8 cellular contexts compared by ENCODE assay signal in genomic region chr17:39617446-39618251, GRCh38. TPM values are rescaled to one million over a fixed set of nuclear protein-coding genes. Genes with fewer than 3 reads are reported as not detected.
DNase-seq lines count a peak whose midpoint lies in the region; ATAC-seq, FAIRE-seq and TF ChIP-seq lines count a peak whose summit lies in the region.

No MANE protein-coding gene starts in this region.

- H3K9me3 Mint-ChIP-seq in CD4-positive, alpha-beta memory T cell, result no peaks in the 10 kb centered on the region

- H3K4me1 ChIP-seq in CD4-positive, alpha-beta memory T cell (ENCODE audit: insufficient read depth, low read length), result peaks cover 23% of the 10 kb centered on the region
- peaks cover 0 to 8% (median 0%) of the 10 kb centered on the region in 3 donors for H3K4me1 ChIP-seq in pancreas

- 1 to 2% methylated on average over 43 to 79 of the region's 79 CpGs for WGBS in pancreas, 2 donors

- peak overlapping the region in 1 of 2 donors; percentile 31 for H3K4me3 ChIP-seq in CD4-positive, alpha-beta memory T cell (ENCODE audit: low read length in 2 of 2)
- H3K4me3 ChIP-seq in pancreas, result peak overlapping the region; percentile 39 to 49 (median 44)

- H3K9me3 ChIP-seq in CD4-positive, alpha-beta memory T cell (ENCODE audit: control insufficient read depth in 1 of 2, low read length in 2 of 2), result no peaks in the 10 kb centered on the region
- H3K9me3 ChIP-seq in pancreas, result no peaks in the 10 kb centered on the region

- ATAC-seq in pancreas (peak; percentile 50 to 81 (median 67)), HG03280 (IDR thresholded peaks at IDR 0.05; ENCODE audit: unreplicated experiment) (no peak)

- H3K4me3 Mint-ChIP-seq in CD4-positive, alpha-beta memory T cell, result peak overlapping the region; percentile 76 to 95 (median 86)

- no peak overlapping the region for H3K27ac ChIP-seq in CD4-positive, alpha-beta memory T cell (ENCODE audit: low read depth, low read length)
- peak overlapping the region in 2 of 4 donors; percentile 17 to 52 for H3K27ac ChIP-seq in pancreas

- H3K27me3 Mint-ChIP-seq in CD4-positive, alpha-beta memory T cell, result peaks cover 1 to 22% of the 10 kb centered on the region in 2 donors

- H3K27me3 ChIP-seq in CD4-positive, alpha-beta memory T cell (ENCODE audit: insufficient read depth, low read length), result no peaks in the 10 kb centered on the region
- no peaks in the 10 kb centered on the region for H3K27me3 ChIP-seq in pancreas

- peak; percentile 55 to 69 (median 55) for DNase-seq in CD4-positive, alpha-beta memory T cell
- DNase-seq in HuH-7.5 (ENCODE audit: low spot score) (peak; percentile 53), RKO (ENCODE audit: low spot score) (peak; percentile 76), frontal cortex (ENCODE audit: low spot score in 2 of 2) (peak; percentile 81 to 83), pancreas (peak; percentile 75 to 93 (median 84)), retina (no peak)
- DNase-seq in activated effector memory CD4-positive, alpha-beta T cell treated with anti-CD3 and anti-CD28 coated beads, Interleukin-2, amount 50 U/mL, for 16 hours, result peak; percentile 83

- intact Hi-C loops in CD4-positive, alpha-beta memory T cell (cut with micrococcal nuclease), result no loop called here
- intact Hi-C loops in pancreas (cut with DNase I), result no loop called here

- no peaks in the 10 kb centered on the region for H3K36me3 ChIP-seq in CD4-positive, alpha-beta memory T cell (ENCODE audit: insufficient read depth, low read length)
- H3K36me3 ChIP-seq in pancreas, result no peaks in the 10 kb centered on the region

- CTCF ChIA-PET in CD4-positive, alpha-beta memory T cell (lab: Charles Lee; ENCODE audit: partially characterized antibody), result interaction anchor here (1.0 to 9.5 kb wide), 7 partner anchors 17 to 363 kb away, joined by 3 to 102 read pairs (median 46); partner anchors contain the start of genes PNMT, PSMD3 and STARD3

- peaks cover 7 to 11% (median 8%) of the 10 kb centered on the region in 4 donors for H3K4me1 Mint-ChIP-seq in CD4-positive, alpha-beta memory T cell

- POLR2A ChIA-PET in CD4-positive, alpha-beta memory T cell (lab: Charles Lee; ENCODE audit: partially characterized antibody), result interaction anchor here (1.2 to 1.6 kb wide), 3 partner anchors 112 to 486 kb away, joined by 3 to 4 read pairs (median 4); partner anchors contain the start of gene MIEN1

- H3K36me3 Mint-ChIP-seq in CD4-positive, alpha-beta memory T cell, result peaks cover 0 to 1% of the 10 kb centered on the region in 2 donors

- no peak for TF ChIP-seq CTCF in pancreas (IDR thresholded peaks at IDR 0.05)

- no peak for FAIRE-seq in frontal cortex (lab: Jason Lieb, UNC)
- no peak for FAIRE-seq in pancreas (lab: Jason Lieb, UNC)

- peak overlapping the region in 2 of 7 donors; percentile 55 to 77 for H3K27ac Mint-ChIP-seq in CD4-positive, alpha-beta memory T cell

RNA-seq across cellular contexts. Expression of gene PPP1R1B, which starts 9.1 kb away (rescaled TPM):
- total RNA-seq in CD4-positive, alpha-beta memory T cell, result not detected
- polyA plus RNA-seq in CD4-positive, alpha-beta memory T cell, result not detected
- total RNA-seq in frontal cortex (27.3 TPM), pancreas (10 to 100 TPM; 42.8 to 74.3 (median 62.8) TPM)
- 100 to 1,000 TPM in 1 of 2 donors, 10 to 100 TPM in 1; 99.1 to 201 TPM for polyA plus RNA-seq in pancreas

RNA-seq across cellular contexts. Expression of gene NEUROD2, which starts 9.9 kb away (rescaled TPM):
- total RNA-seq in CD4-positive, alpha-beta memory T cell, result not detected
- under 1 TPM in 1 of 2 donors, not detected in 1; 0.06 TPM for polyA plus RNA-seq in CD4-positive, alpha-beta memory T cell
- total RNA-seq in frontal cortex (44.8 TPM), pancreas (not detected)
- polyA plus RNA-seq in pancreas, result under 1 TPM in 1 of 2 donors, not detected in 1; 0.04 TPM

RNA-seq across cellular contexts. Expression of gene STARD3, which starts 19.3 kb away (rescaled TPM):
- 100 to 1,000 TPM; 105 to 110 TPM for total RNA-seq in CD4-positive, alpha-beta memory T cell
- 10 to 100 TPM; 42.2 to 43.2 TPM for polyA plus RNA-seq in CD4-positive, alpha-beta memory T cell
- total RNA-seq in frontal cortex (17.5 TPM), pancreas (10 to 100 TPM; 24.4 to 35.7 (median 27.2) TPM)
- 10 to 100 TPM; 64.5 to 73.8 TPM for polyA plus RNA-seq in pancreas

RNA-seq across cellular contexts. Expression of gene TCAP, which starts 47.5 kb away (rescaled TPM):
- total RNA-seq in CD4-positive, alpha-beta memory T cell, result 1 to 10 TPM; 5.9 to 6.3 TPM
- under 1 TPM in 1 of 2 donors, not detected in 1; 0.14 TPM for polyA plus RNA-seq in CD4-positive, alpha-beta memory T cell
- total RNA-seq in frontal cortex, result 0.82 TPM
- 1 to 10 TPM in 1 of 6 donors, under 1 TPM in 5; 0.13 to 2.0 (median 0.30) TPM for total RNA-seq in pancreas
- 1 to 10 TPM; 1.1 to 3.0 TPM for polyA plus RNA-seq in pancreas

RNA-seq across cellular contexts. Expression of gene PNMT, which starts 50.6 kb away (rescaled TPM):
- total RNA-seq in CD4-positive, alpha-beta memory T cell, result under 1 TPM in 1 of 2 experiments, not detected in 1; 0.55 TPM
- not detected for polyA plus RNA-seq in CD4-positive, alpha-beta memory T cell
- total RNA-seq in frontal cortex, result 3.7 TPM
- under 1 TPM in 3 of 6 donors, not detected in 3; 0.16 to 0.64 (median 0.23) TPM for total RNA-seq in pancreas
- 10 to 100 TPM in 1 of 2 donors, 1 to 10 TPM in 1; 3.0 to 11.7 TPM for polyA plus RNA-seq in pancreas

Comparison
In these comparisons a context has a peak if more than half of its experiments do, and no peak if none do; other contexts are left out.
1. RNA of gene PPP1R1B, which starts 9.1 kb away (total RNA-seq): 42.8 to 74.3 TPM in pancreas and 27.3 TPM in frontal cortex (single experiment); not detected in CD4-positive, alpha-beta memory T cell; every median in the first group is over 10 times any median in the second.
2. RNA of gene NEUROD2, which starts 9.9 kb away (total RNA-seq): 44.8 TPM in frontal cortex (single experiment); not detected in CD4-positive, alpha-beta memory T cell and not detected in pancreas; every median in the first group is over 10 times any median in the second.